In the genomic region with DNA sequence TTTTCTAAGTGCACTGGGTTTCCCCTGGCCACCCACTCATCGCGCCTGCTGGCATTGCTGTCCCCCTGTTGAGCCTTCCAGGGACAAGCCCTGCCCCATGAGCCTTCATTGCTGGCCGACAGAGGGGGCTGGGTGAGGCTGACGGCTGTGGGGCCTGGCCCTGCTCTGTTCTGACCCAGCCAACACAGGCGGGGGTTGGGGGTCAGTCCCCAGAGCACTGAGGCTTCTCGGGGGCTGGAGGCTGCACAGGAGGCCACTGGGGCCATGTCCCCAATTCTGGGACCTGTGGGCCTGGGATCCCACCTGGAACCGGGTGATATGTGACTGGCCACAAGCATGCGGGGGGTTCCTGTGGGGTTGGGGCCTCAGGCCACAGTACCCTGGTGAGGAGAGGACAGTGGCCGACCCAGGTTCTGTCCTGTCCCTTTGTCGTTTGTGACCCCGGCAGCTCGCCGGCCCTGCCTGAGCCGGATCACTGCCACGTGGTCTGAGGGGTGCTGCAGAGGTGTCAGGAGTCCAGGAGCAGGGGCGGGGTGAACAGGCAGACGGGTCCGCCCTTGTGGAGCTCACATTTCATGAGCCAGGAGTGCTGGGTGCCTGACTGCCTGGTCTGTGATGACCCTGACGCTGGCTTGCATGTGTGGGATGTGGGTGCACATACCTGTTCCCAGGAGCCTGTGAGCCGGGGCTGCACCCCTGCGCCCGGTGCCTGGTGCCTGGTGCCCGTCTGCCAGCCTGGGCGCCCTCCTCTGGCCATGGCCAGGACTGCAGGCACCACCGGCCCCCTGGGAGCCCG, we compare ENCODE assay signal across 8 cellular contexts. TPM values are rescaled to one million over a fixed set of nuclear protein-coding genes. Genes with fewer than 3 reads are reported as not detected.
DNase-seq lines count a peak whose midpoint lies in the region; ATAC-seq, FAIRE-seq and TF ChIP-seq lines count a peak whose summit lies in the region.

No MANE protein-coding gene starts in this region.

- peaks cover 0 to 10% (median 0%) of the 10 kb centered on the region in 9 donors for H3K4me1 ChIP-seq in heart right ventricle

- no peaks in the 10 kb centered on the region for H3K9me3 ChIP-seq in heart right ventricle

- H3K27ac ChIP-seq in heart right ventricle = no peak overlapping the region

- H3K36me3 ChIP-seq in heart right ventricle = peaks cover 0 to 40% (median 10%) of the 10 kb centered on the region in 9 donors

- DNase-seq in A172 (ENCODE audit: low spot score) = peak; percentile 18
- DNase-seq in GM19239 (ENCODE audit: insufficient read length, low spot score) = peak; percentile 92
- peak; percentile 68 for DNase-seq in RPMI8226
- peak; percentile 50 for DNase-seq in activated gamma-delta T cell treated with Interleukin-2 at 50 U/mL for 16 hours
- peak in 1 of 2 donors; percentile 34 for DNase-seq in heart right ventricle
- DNase-seq in stimulated activated CD4-positive, alpha-beta T cell treated with anti-CD3 and anti-CD28 coated beads, Interleukin-15, amount 100 ng/mL, for 48 hours (ENCODE audit: low read depth in 2 of 2) = peak; percentile 44 to 67
- no peak for DNase-seq in mesenteric fat pad (ENCODE audit: low spot score)

- intact Hi-C loops in heart right ventricle (cut with DNase I) = no loop called here

- peak; percentile 31 to 76 (median 61) for TF ChIP-seq CTCF in heart right ventricle (IDR thresholded peaks at IDR 0.05)

- WGBS in heart right ventricle, 2 donors = 36 to 39% methylated on average over 25 to 26 of the region's 26 CpGs

- peaks cover 0 to 33% (median 22%) of the 10 kb centered on the region in 7 donors for H3K27me3 ChIP-seq in heart right ventricle

- ATAC-seq in heart right ventricle = peak in 7 of 8 donors; percentile 10 to 56 (median 33)
- ATAC-seq in HG03442 (IDR thresholded peaks at IDR 0.05; ENCODE audit: unreplicated experiment) = no peak

- no peak overlapping the region for H3K4me3 ChIP-seq in heart right ventricle

- FAIRE-seq in GM19239 (lab: Jason Lieb, UNC) = no peak

RNA-seq across cellular contexts. Expression of gene COL20A1, which starts 2.1 kb away (rescaled TPM):
- total RNA-seq in A172 (2014; rRNA removed; shearing (Covaris generic)) = 0.36 TPM in 1 of 2 replicates, not detected in the other
- total RNA-seq in heart right ventricle = under 1 TPM in 2 of 10 donors, not detected in 8; 0.26 to 0.30 TPM
- not detected for polyA plus RNA-seq in heart right ventricle
- not detected for total RNA-seq in mesenteric fat pad

RNA-seq across cellular contexts. Expression of gene ARFGAP1, which starts 18.3 kb away (rescaled TPM):
- total RNA-seq in A172 (2014; rRNA removed; shearing (Covaris generic)) = 64.4 and 65.8 TPM in 2 replicates
- total RNA-seq in heart right ventricle (10 to 100 TPM; 20.4 to 40.4 (median 28.4) TPM), mesenteric fat pad (60.8 TPM)
- 10 to 100 TPM; 46.2 to 72.6 TPM for polyA plus RNA-seq in heart right ventricle

RNA-seq across cellular contexts. Expression of gene NKAIN4, which starts 36.6 kb away (rescaled TPM):
- total RNA-seq in A172 (2014; rRNA removed; shearing (Covaris generic)) = not detected in 2 replicates
- total RNA-seq in heart right ventricle (not detected), mesenteric fat pad (not detected)
- under 1 TPM in 1 of 2 donors, not detected in 1; 0.04 TPM for polyA plus RNA-seq in heart right ventricle

RNA-seq across cellular contexts. Expression of gene BIRC7, which starts 55.2 kb away (rescaled TPM):
- 0.19 TPM in 1 of 2 replicates, not detected in the other for total RNA-seq in A172 (2014; rRNA removed; shearing (Covaris generic))
- total RNA-seq in heart right ventricle (1 to 10 TPM in 1 of 10 donors, under 1 TPM in 4, not detected in 5; 0.21 to 2.1 (median 0.37) TPM), mesenteric fat pad (0.35 TPM)
- not detected for polyA plus RNA-seq in heart right ventricle
